ENCODE assay signal across 8 cellular contexts in genomic region chrX:135973548-135974278, GRCh38. TPM values are rescaled to one million over a fixed set of nuclear protein-coding genes. Genes with fewer than 3 reads are reported as not detected.
DNase-seq lines count a peak whose midpoint lies in the region; ATAC-seq, FAIRE-seq and TF ChIP-seq lines count a peak whose summit lies in the region.

Gene MMGT1, minus strand, starts transcription at chrX:135973988. Its CDS starts 313 bp downstream, at chrX:135973675.

- no peak within 1 kb of the TSS for H3K23ac ChIP-seq in H1 (ENCODE audit: insufficient read length)
- no peak within 1 kb of the TSS for H3K23ac ChIP-seq in mesenchymal stem cell (ENCODE audit: low read length in 2 of 2)

- peak within 1 kb of the TSS; percentile 82 to 98 for H3K4me2 ChIP-seq in H1 (ENCODE audit: insufficient read depth in 1 of 2, low read depth in 2 of 2, low read length in 2 of 2)
- peak within 1 kb of the TSS; percentile 78 for H3K4me2 ChIP-seq in mesenchymal stem cell (ENCODE audit: low read length, poor library complexity, severe bottlenecking)

- H3K23me2 ChIP-seq in H1 (ENCODE audit: low read depth, low read length): peaks cover 5% of the 10 kb centered on the region; the same call in 1 of the 2 replicates

- TF ChIP-seq CTCF in H1 (IDR thresholded peaks at IDR 0.05; ENCODE audit: control extremely low read depth in 1 of 3, insufficient read depth in 1 of 3, low read depth in 1 of 3, low read length in 3 of 3): no peak

- H3K9me3 ChIP-seq in CD8-positive, alpha-beta memory T cell (ENCODE audit: low read length): no peaks in the 10 kb centered on the region
- H3K9me3 ChIP-seq in H1 (ENCODE audit: insufficient read depth in 2 of 2, low read depth in 1 of 2, low read length in 1 of 2) (no peaks in the 10 kb centered on the region), mesenchymal stem cell (ENCODE audit: control insufficient read depth, low read length) (no peaks in the 10 kb centered on the region)

- H2BK20ac ChIP-seq in H1 (ENCODE audit: low read length): no peak within 1 kb of the TSS

- H4K5ac ChIP-seq in H1 (ENCODE audit: insufficient read length, low read depth, low read length): peak within 1 kb of the TSS; percentile 81

- H2BK12ac ChIP-seq in H1 (ENCODE audit: low read depth, low read length) (0 out of 2 replicates have a peak within 1 kb of the TSS, but pooled peaks have one; percentile 17), mesenchymal stem cell (ENCODE audit: low read length in 2 of 2) (peak within 1 kb of the TSS in 1 of 2 experiments; percentile 55)

- H3K36me3 Mint-ChIP-seq in CD8-positive, alpha-beta memory T cell: peaks cover 0 to 8% (median 0%) of the 10 kb centered on the region in 3 donors

- H3K4me1 Mint-ChIP-seq in CD8-positive, alpha-beta memory T cell: peaks cover 26 to 59% (median 44%) of the 10 kb centered on the region in 3 donors

- H3K9ac ChIP-seq in H1 (replicated peaks in 1 of 4; ENCODE audit: extremely low read depth in 1 of 4, low read depth in 3 of 4, low read length in 3 of 4) (peak within 1 kb of the TSS; percentile 54 to 81 (median 64)), mesenchymal stem cell (ENCODE audit: low read length) (peak within 1 kb of the TSS; percentile 91)

- peak within 1 kb of the TSS; percentile 79 for H3K27ac ChIP-seq in CD8-positive, alpha-beta memory T cell (ENCODE audit: low read depth, low read length)
- H3K27ac ChIP-seq in H1 (ENCODE audit: low read depth, low read length) (peak within 1 kb of the TSS; percentile 81), mesenchymal stem cell (ENCODE audit: low read length, poor library complexity, severe bottlenecking) (peak within 1 kb of the TSS; percentile 90)

- peak within 1 kb of the TSS; percentile 59 for H3K56ac ChIP-seq in H1 (replicated peaks; ENCODE audit: insufficient read length, low read depth, low read length)

- CTCF ChIA-PET in CD8-positive, alpha-beta memory T cell (lab: Charles Lee): interaction anchor here (1.0 kb wide), 1 partner anchor 54 kb away, joined by 3 read pairs; no protein-coding TSS in a partner anchor
- CTCF ChIA-PET in H1 (lab: Charles Lee; ENCODE audit: partially characterized antibody): no interaction called here

- H2BK15ac ChIP-seq in H1 (ENCODE audit: low read length): no peak within 1 kb of the TSS
- no peak within 1 kb of the TSS for H2BK15ac ChIP-seq in mesenchymal stem cell (ENCODE audit: low read depth, poor library complexity, severe bottlenecking)

- H3K27me3 ChIP-seq in CD8-positive, alpha-beta memory T cell (ENCODE audit: insufficient read depth, low read length, poor library complexity, severe bottlenecking): no peaks in the 10 kb centered on the region
- H3K27me3 ChIP-seq in H1 (replicated peaks in 1 of 4; ENCODE audit: control insufficient read depth in 3 of 4, extremely low read depth in 1 of 4, insufficient read depth in 3 of 4, low read length in 3 of 4) (no peaks in the 10 kb centered on the region), mesenchymal stem cell (ENCODE audit: control insufficient read depth in 1 of 2, insufficient read depth in 1 of 2, low read length in 2 of 2) (no peaks in the 10 kb centered on the region)

- peak within 1 kb of the TSS; percentile 50 for H2AFZ ChIP-seq in H1 (ENCODE audit: low read length)
- peak within 1 kb of the TSS; percentile 91 for H2AFZ ChIP-seq in mesenchymal stem cell (ENCODE audit: low read depth, low read length)

- peak within 1 kb of the TSS; percentile 95 to 99 (median 99) for H3K27ac Mint-ChIP-seq in CD8-positive, alpha-beta memory T cell

- no peak within 1 kb of the TSS for H3K14ac ChIP-seq in H1 (ENCODE audit: insufficient read length)
- peak within 1 kb of the TSS in 1 of 2 experiments; percentile 81 for H3K14ac ChIP-seq in mesenchymal stem cell (ENCODE audit: low read length in 2 of 2)

- H3K4me1 ChIP-seq in CD8-positive, alpha-beta memory T cell (ENCODE audit: insufficient read depth, low read length): peaks cover 17% of the 10 kb centered on the region
- H3K4me1 ChIP-seq in H1 (replicated peaks in 1 of 4; ENCODE audit: control insufficient read depth in 3 of 4, insufficient read depth in 4 of 4, low read length in 3 of 4) (no peaks in the 10 kb centered on the region; a peak in 3 of 7 replicates), mesenchymal stem cell (ENCODE audit: control insufficient read depth, insufficient read depth, low read depth, low read length) (no peaks in the 10 kb centered on the region)

- H2BK5ac ChIP-seq in H1 (ENCODE audit: low read depth, low read length) (no peak within 1 kb of the TSS), mesenchymal stem cell (ENCODE audit: low read depth, low read length, poor library complexity, severe bottlenecking) (peak within 1 kb of the TSS; percentile 25)

- H3K4ac ChIP-seq in H1 (replicated peaks; ENCODE audit: insufficient read length, low read depth, low read length) (no peak within 1 kb of the TSS), mesenchymal stem cell (ENCODE audit: low read depth in 1 of 2, low read length in 2 of 2) (peak within 1 kb of the TSS; percentile 35 to 49)

- peak within 1 kb of the TSS; percentile 93 for H4K8ac ChIP-seq in H1 (ENCODE audit: extremely low read depth, insufficient read depth, low read length)
- H4K8ac ChIP-seq in mesenchymal stem cell (ENCODE audit: low read length): peak within 1 kb of the TSS; percentile 75

- POLR2A ChIA-PET in CD8-positive, alpha-beta memory T cell (lab: Charles Lee): interaction anchor here (0.8 kb wide), 2 partner anchors 11 to 523 kb away, joined by 3 to 4 read pairs; partner anchors contain the start of gene SLC9A6
- POLR2A ChIA-PET in H1 (lab: Charles Lee; ENCODE audit: partially characterized antibody): interaction anchor here (0.9 to 2.9 kb wide), 4 partner anchors 10 to 14 kb away, joined by 3 to 14 read pairs (median 4); partner anchors contain the start of gene SLC9A6

- H2AK5ac ChIP-seq in H1 (ENCODE audit: low read depth, low read length): no peak within 1 kb of the TSS
- no peak within 1 kb of the TSS for H2AK5ac ChIP-seq in mesenchymal stem cell (ENCODE audit: low read length, severe bottlenecking)

- H4K20me1 ChIP-seq in H1 (replicated peaks in 1 of 2; ENCODE audit: control insufficient read depth in 1 of 2, insufficient read depth in 2 of 2, low read length in 2 of 2): peaks cover 0 to 1% of the 10 kb centered on the region in 2 experiments

- H4K91ac ChIP-seq in H1 (replicated peaks; ENCODE audit: insufficient read length, low read length): no peak within 1 kb of the TSS
- peak within 1 kb of the TSS; percentile 43 for H4K91ac ChIP-seq in mesenchymal stem cell (ENCODE audit: low read length)

- DNase-seq in CD8-positive, alpha-beta memory T cell: peak; percentile 69 to 88 (median 80)
- peak; percentile 36 for DNase-seq in HTR-8/SVneo (ENCODE audit: insufficient read length, low spot score)
- peak; percentile 71 for DNase-seq in NOMO-1 treated with DMSO at 0.1 percent for 48 hours (lab: John Stamatoyannopoulos, UW; ENCODE audit: unreplicated experiment)
- DNase-seq in activated CD8-positive, alpha-beta memory T cell treated with anti-CD3 and anti-CD28 coated beads for 48 hours (ENCODE audit: low read depth in 2 of 3, low spot score in 2 of 3): peak; percentile 34 to 57 (median 47)
- peak in 1 of 2 experiments; percentile 83 for DNase-seq in H1 (ENCODE audit: low read depth in 1 of 2, low spot score in 2 of 2)
- DNase-seq in mesenchymal stem cell: peak; percentile 88
- DNase-seq in stimulated activated CD8-positive, alpha-beta memory T cell treated with anti-CD3 and anti-CD28 coated beads, Interleukin-12 subunit alpha, Interleukin-12 subunit beta, amount 100 ng/mL, for 24 hours (ENCODE audit: extremely low read depth): peak; percentile 52

- H3K9me3 Mint-ChIP-seq in CD8-positive, alpha-beta memory T cell: no peaks in the 10 kb centered on the region

- H3K4me3 Mint-ChIP-seq in CD8-positive, alpha-beta memory T cell: peak within 1 kb of the TSS; percentile 95 to 99 (median 98)

- no peak for TF ChIP-seq EP300 in H1 (IDR thresholded peaks at IDR 0.05; ENCODE audit: borderline replicate concordance in 1 of 2, low read depth in 2 of 2, low read length in 2 of 2)

- peaks cover 8 to 25% of the 10 kb centered on the region in 2 experiments; a peak in 3 of 4 replicates for H3K79me2 ChIP-seq in H1 (ENCODE audit: control insufficient read depth in 1 of 2, insufficient read depth in 2 of 2, low read length in 2 of 2)

- WGBS in H1 (ENCODE audit: extremely low coverage in 1 of 2, insufficient coverage in 1 of 2, insufficient read length in 1 of 2, insufficient replicate concordance in 2 of 2, low coverage in 1 of 2, low lambda C conversion rate in 2 of 2, missing lambda C conversion rate in 1 of 2), 2 experiments: 1% methylated on average over 30 of the region's 65 CpGs; no CpG with 5 or more reads in 1 of the 2 experiments
- WGBS in mesenchymal stem cell: 0% methylated on average over 35 of the region's 65 CpGs

- peak; percentile 54 to 62 for TF ChIP-seq POLR2A in H1 (IDR thresholded peaks at IDR 0.05; ENCODE audit: control extremely low read depth in 1 of 2, low read depth in 2 of 2, low read length in 2 of 2)

- H3K4me3 ChIP-seq in CD8-positive, alpha-beta memory T cell (ENCODE audit: low read length): peak within 1 kb of the TSS; percentile 73
- H3K4me3 ChIP-seq in H1 (ENCODE audit: extremely low read depth in 1 of 4, insufficient read depth in 2 of 4, low read depth in 3 of 4, low read length in 4 of 4) (peak within 1 kb of the TSS; percentile 72 to 100 (median 86)), mesenchymal stem cell (ENCODE audit: insufficient read depth in 1 of 2, low read depth in 1 of 2, low read length in 2 of 2) (peak within 1 kb of the TSS; percentile 83 to 93)

- H2BK120ac ChIP-seq in H1 (replicated peaks; ENCODE audit: low read depth, low read length) (no peak within 1 kb of the TSS), mesenchymal stem cell (ENCODE audit: low read depth, low read length) (no peak within 1 kb of the TSS)

- H3K36me3 ChIP-seq in CD8-positive, alpha-beta memory T cell (ENCODE audit: insufficient read depth, low read length): no peaks in the 10 kb centered on the region
- H3K36me3 ChIP-seq in H1 (ENCODE audit: control insufficient read depth in 2 of 4, insufficient read depth in 4 of 4, low read length in 3 of 4) (peaks cover 0 to 3% (median 0%) of the 10 kb centered on the region in 4 experiments; a peak in 1 of 8 replicates), mesenchymal stem cell (ENCODE audit: control insufficient read depth in 1 of 2, insufficient read depth in 2 of 2, low read depth in 1 of 2, low read length in 2 of 2) (peaks cover 0 to 2% of the 10 kb centered on the region in 2 experiments)

- H3K27me3 Mint-ChIP-seq in CD8-positive, alpha-beta memory T cell: peaks cover 0 to 3% of the 10 kb centered on the region in 2 donors

- H3K79me1 ChIP-seq in H1 (ENCODE audit: low read depth, low read length) (no peaks in the 10 kb centered on the region), mesenchymal stem cell (replicated peaks; ENCODE audit: low read length, poor library complexity, severe bottlenecking) (no peaks in the 10 kb centered on the region)

- peak; percentile 68 for ATAC-seq in GM21360 (IDR thresholded peaks at IDR 0.05; ENCODE audit: unreplicated experiment)

- FAIRE-seq in HTR-8/SVneo (lab: Jason Lieb, UNC): no peak
- FAIRE-seq in H1 (lab: Jason Lieb, UNC): no peak

- no peak within 1 kb of the TSS; the same call in 1 of the 2 replicates for H3K18ac ChIP-seq in H1 (ENCODE audit: extremely low read depth, low read length)
- H3K18ac ChIP-seq in mesenchymal stem cell (ENCODE audit: low read depth in 1 of 2, low read length in 2 of 2): peak within 1 kb of the TSS; percentile 69 to 96

- TF ChIP-seq RAD21 in H1 (IDR thresholded peaks at IDR 0.05 in 1 of 2, conservative IDR thresholded peaks at IDR 0.05 in 1 of 2; ENCODE audit: low read depth in 2 of 2, low read length in 2 of 2): no peak

RNA-seq across cellular contexts. Expression of gene MMGT1, which starts in this region (rescaled TPM):
- 10 to 100 TPM; 27.6 to 28.4 TPM for total RNA-seq in CD8-positive, alpha-beta memory T cell
- 8.2 TPM for polyA plus RNA-seq in CD8-positive, alpha-beta memory T cell
- total RNA-seq in H1 (2021; fragmentation: NEBNext Ultra II Directional; extraction: Animal tissue kit (Norgen Biotek cat#: 25700)): 19.1 and 20.5 TPM in 2 replicates
- polyA plus RNA-seq in H1 (2011; rRNA removed): 6.3 and 10.0 TPM in 2 replicates
- polyA plus RNA-seq in H1 (2011; cell fraction: cytosol; rRNA removed): 10.3 TPM
- polyA plus RNA-seq in H1 (2011; cell fraction: nucleus; rRNA removed): 2.1 TPM
- polyA plus RNA-seq in H1 (2012, experiment 1 of 2): 5.5 to 10.2 TPM (median 7.4 TPM) in 4 replicates
- polyA plus RNA-seq in H1 (2012, experiment 2 of 2): 2.2 TPM
- polyA plus RNA-seq in H1 (2013, experiment 1 of 2): 21.3 TPM
- polyA plus RNA-seq in H1 (2013, experiment 2 of 2): 27.0 TPM
- 12.8 and 15.2 TPM in 2 replicates for polyA minus RNA-seq in H1 (2011; rRNA and poly(A)+ RNA removed)
- polyA minus RNA-seq in H1 (2011; cell fraction: cytosol; rRNA and poly(A)+ RNA removed): 9.2 TPM
- 7.7 TPM for polyA minus RNA-seq in H1 (2011; cell fraction: nucleus; rRNA and poly(A)+ RNA removed)
- 23.4 TPM for polyA plus RNA-seq in mesenchymal stem cell (2013, experiment 1 of 2)
- polyA plus RNA-seq in mesenchymal stem cell (2013, experiment 2 of 2): 23.8 TPM
